Comparison of ENCODE assay signal across 12 cellular contexts in genomic region chrX:9746148-9746880, GRCh38. TPM values are rescaled to one million over a fixed set of nuclear protein-coding genes. Genes with fewer than 3 reads are reported as not detected.
A peak's percentile ranks its signal among the peaks of the same experiment; 100 is the strongest.
DNase-seq lines count a peak whose midpoint lies in the region; ATAC-seq and TF ChIP-seq lines count a peak whose summit lies in the region.
"Had no signal": no experiment of that assay in that cellular context is flagged by ENCODE, and none has a peak within 500 bp of the region (broad histone marks: within the 10 kb centered on the region; RNA-seq: fewer than 3 reads in every experiment).

No MANE protein-coding gene starts in this region.

- ATAC-seq in HG02938 (IDR thresholded peaks at IDR 0.05; ENCODE audit: unreplicated experiment), result no peak
- ATAC-seq in GM18870 (IDR thresholded peaks at IDR 0.05; ENCODE audit: unreplicated experiment), result no peak

- H3K9ac ChIP-seq in mesendoderm (ENCODE audit: low read length), result no peak overlapping the region

- no peak for TF ChIP-seq POLR2A in lower leg skin (IDR thresholded peaks at IDR 0.05)

- no peak overlapping the region for H3K4ac ChIP-seq in mesendoderm (ENCODE audit: low read depth, low read length)

- no peak overlapping the region for H3K18ac ChIP-seq in mesendoderm (ENCODE audit: low read length)

- H2BK120ac ChIP-seq in mesendoderm (ENCODE audit: low read depth, low read length), result no peak overlapping the region

- H3K79me2 ChIP-seq in mesendoderm (ENCODE audit: control insufficient read depth, insufficient read depth, low read length), result no peaks in the 10 kb centered on the region

- no peak for TF ChIP-seq CTCF in lower leg skin (IDR thresholded peaks at IDR 0.05)

- H3K27ac ChIP-seq in mesendoderm (ENCODE audit: low read depth, low read length), result peak overlapping the region; percentile 44
- H3K27ac ChIP-seq: transverse colon had no signal

- H3K79me1 ChIP-seq in mesendoderm (ENCODE audit: low read length), result no peaks in the 10 kb centered on the region

- H4K8ac ChIP-seq in mesendoderm (ENCODE audit: low read depth, low read length), result no peak overlapping the region

- H3K4me3 ChIP-seq in mesendoderm (ENCODE audit: low read length) (no peak overlapping the region), lower leg skin (ENCODE audit: low read depth, poor library complexity, severe bottlenecking) (no peak overlapping the region)
- H3K4me3 ChIP-seq: transverse colon had no signal

- H3K36me3 ChIP-seq in mesendoderm (ENCODE audit: control insufficient read depth, insufficient read depth, low read length), result no peaks in the 10 kb centered on the region
- H3K36me3 ChIP-seq: transverse colon had no signal

- no peak overlapping the region for H2BK15ac ChIP-seq in mesendoderm (replicated peaks; ENCODE audit: low read depth)

- H2BK5ac ChIP-seq in mesendoderm (ENCODE audit: low read length), result no peak overlapping the region

- H3K27me3 ChIP-seq in mesendoderm (ENCODE audit: insufficient read depth, low read length, poor library complexity), result no peaks in the 10 kb centered on the region
- H3K27me3 ChIP-seq: transverse colon had no signal

- H3K4me1 ChIP-seq in mesendoderm (ENCODE audit: control insufficient read depth, low read depth, low read length), result no peaks in the 10 kb centered on the region
- H3K4me1 ChIP-seq: transverse colon had no signal

- H3K23ac ChIP-seq in mesendoderm (ENCODE audit: low read length), result no peak overlapping the region

- WGBS in mesendoderm (ENCODE audit: extremely low coverage, insufficient coverage, low lambda C conversion rate), result no CpG with 5 or more reads among the region's 3 CpGs
- 25 to 30% methylated on average over 3 of the region's 3 CpGs for WGBS in lower leg skin, 2 donors

- DNase-seq in EH (ENCODE audit: low read depth) (peak; percentile 73), MV-4-11 (lab: John Stamatoyannopoulos, UW) (peak; percentile 73), dermis blood vessel endothelial cell (peak; percentile 90), mesendoderm (peak; percentile 66), lower leg skin (ENCODE audit: low spot score in 2 of 2) (no peak)
- no peak for DNase-seq in stimulated activated naive CD4-positive, alpha-beta T cell treated with Interleukin-2 at 50 U/mL for 16 hours (lab: John Stamatoyannopoulos, UW)
- DNase-seq: stimulated activated CD4-positive, alpha-beta T cell treated with anti-CD3 and anti-CD28 coated beads, Interleukin-4, amount 100 ng/mL, for 4 hours; transverse colon had no signal

- no peak overlapping the region for H4K5ac ChIP-seq in mesendoderm (ENCODE audit: low read length)

- H2AK5ac ChIP-seq in mesendoderm (ENCODE audit: low read length), result no peak overlapping the region

- no peak overlapping the region for H3K4me2 ChIP-seq in mesendoderm (ENCODE audit: low read length)

- intact Hi-C loops in lower leg skin (cut with DNase I; ENCODE audit: low total_unique reads), result no loop called here

- no peak overlapping the region for H3K56ac ChIP-seq in mesendoderm (ENCODE audit: low read length)

RNA-seq across cellular contexts. Expression of gene GPR143, which starts 19.3 kb away (rescaled TPM):
- total RNA-seq in dermis blood vessel endothelial cell (2.8 and 6.0 TPM in 2 replicates), lower leg skin (1 to 10 TPM; 2.2 to 4.4 (median 3.6) TPM)
- 10.0 TPM for polyA plus RNA-seq in mesendoderm (2013, experiment 1 of 2)
- 9.4 TPM for polyA plus RNA-seq in mesendoderm (2013, experiment 2 of 2)
- total RNA-seq: mononuclear cell; T-helper 1 cell treated with Interleukin-12 subunit alpha and Interleukin-12 subunit beta and Interleukin-4 antibody, amounts not matched to agents 30 ng/mL and 1 ng/mL, for 36 hours had no signal

RNA-seq across cellular contexts. Expression of gene SHROOM2, which starts 39.9 kb away (rescaled TPM):
- total RNA-seq in dermis blood vessel endothelial cell, result 8.8 and 14.0 TPM in 2 replicates
- polyA plus RNA-seq in mesendoderm (2013, experiment 1 of 2), result 6.0 TPM
- 5.9 TPM for polyA plus RNA-seq in mesendoderm (2013, experiment 2 of 2)
- 1 to 10 TPM; 7.4 to 9.6 (median 8.6) TPM for total RNA-seq in lower leg skin
- total RNA-seq: T-helper 1 cell treated with Interleukin-12 subunit alpha and Interleukin-12 subunit beta and Interleukin-4 antibody, amounts not matched to agents 30 ng/mL and 1 ng/mL, for 36 hours had no signal

Comparison
In these comparisons a context has a peak if more than half of its experiments do, and no peak if none do; other contexts are left out.
1. DNase-seq: peak in EH (single experiment), MV-4-11 (single experiment), dermis blood vessel endothelial cell (single experiment) and mesendoderm (single experiment); none in lower leg skin (0 of 2) and stimulated activated naive CD4-positive, alpha-beta T cell treated with Interleukin-2 at 50 U/mL for 16 hours (single experiment).